9 cellular contexts compared by ENCODE assay signal in genomic region chr2:240831594-240832204, GRCh38. TPM values are rescaled to one million over a fixed set of nuclear protein-coding genes. Genes with fewer than 3 reads are reported as not detected.
DNase-seq lines count a peak whose midpoint lies in the region; FAIRE-seq and TF ChIP-seq lines count a peak whose summit lies in the region.
"Had no signal": no experiment of that assay in that cellular context is flagged by ENCODE, and none has a peak within 500 bp of the region (broad histone marks: within the 10 kb centered on the region; RNA-seq: fewer than 3 reads in every experiment).

No MANE protein-coding gene starts in this region.

- H3K4me3 Mint-ChIP-seq in HFFc6 = no peak overlapping the region

- intact Hi-C loops in endothelial cell of umbilical vein (cut with micrococcal nuclease) = loop anchor here (1.0 to 5.0 kb wide), 3 partner anchors 7 to 394 kb away; partner anchors contain the start of genes DUSP28 and GPC1

- no peak for TF ChIP-seq POLR2A in endothelial cell of umbilical vein (IDR thresholded peaks at IDR 0.05; ENCODE audit: low read depth, low read length)

- no peaks in the 10 kb centered on the region for H3K4me1 Mint-ChIP-seq in HFFc6 (ENCODE audit: low read depth)

- POLR2A ChIA-PET in endothelial cell of umbilical vein (lab: Charles Lee) = no interaction called here

- H3K79me2 ChIP-seq in endothelial cell of umbilical vein (ENCODE audit: control insufficient read depth, insufficient read depth, low read length) (no peaks in the 10 kb centered on the region), osteoblast (ENCODE audit: insufficient read depth, low read length) (no peaks in the 10 kb centered on the region)

- H3K4me3 ChIP-seq in NT2/D1 (ENCODE audit: insufficient read length, low read depth) (peak overlapping the region; percentile 46), endothelial cell of umbilical vein (replicated peaks in 1 of 3; ENCODE audit: insufficient read depth in 1 of 3, low read depth in 1 of 3, low read length in 3 of 3) (no peak overlapping the region), osteoblast (ENCODE audit: insufficient read depth, low read length) (peak overlapping the region; percentile 45)

- H2AFZ ChIP-seq in endothelial cell of umbilical vein (ENCODE audit: low read depth, low read length) = peak overlapping the region; percentile 59
- H2AFZ ChIP-seq in osteoblast (ENCODE audit: low read length) = peak overlapping the region; percentile 46

- no peaks in the 10 kb centered on the region for H4K20me1 ChIP-seq in endothelial cell of umbilical vein (replicated peaks; ENCODE audit: control insufficient read depth, extremely low read depth, insufficient read depth, low read length)
- no peaks in the 10 kb centered on the region for H4K20me1 ChIP-seq in osteoblast (ENCODE audit: insufficient read depth, low read length)

- H3K9me3 Mint-ChIP-seq in HFFc6 = no peaks in the 10 kb centered on the region

- H3K36me3 ChIP-seq in NT2/D1 (ENCODE audit: insufficient read depth, insufficient read length, low read length) (no peaks in the 10 kb centered on the region), endothelial cell of umbilical vein (ENCODE audit: control insufficient read depth in 2 of 2, extremely low read depth in 1 of 2, insufficient read depth in 2 of 2, low read length in 2 of 2) (no peaks in the 10 kb centered on the region), osteoblast (ENCODE audit: insufficient read depth, low read length) (no peaks in the 10 kb centered on the region)

- H3K27ac ChIP-seq in endothelial cell of umbilical vein (ENCODE audit: insufficient read depth, low read depth, low read length) (no peak overlapping the region), osteoblast (ENCODE audit: low read depth, low read length) (no peak overlapping the region)

- H3K27me3 ChIP-seq in NT2/D1 (ENCODE audit: insufficient read depth, insufficient read length) (peaks cover 69% of the 10 kb centered on the region), endothelial cell of umbilical vein (ENCODE audit: control insufficient read depth in 2 of 2, insufficient read depth in 2 of 2, low read length in 2 of 2) (peaks cover 11 to 20% of the 10 kb centered on the region in 2 experiments), osteoblast (ENCODE audit: insufficient read depth, low read length) (peaks cover 47% of the 10 kb centered on the region)

- dilution Hi-C loops in endothelial cell of umbilical vein (cut with MboI; ENCODE audit: extremely low pct_ligation_motif_present, low sequenced_read_pairs) = no loop called here

- peak overlapping the region; percentile 63 for H3K9ac ChIP-seq in NT2/D1 (ENCODE audit: insufficient read length, low read depth)
- H3K9ac ChIP-seq in endothelial cell of umbilical vein (replicated peaks; ENCODE audit: extremely low read depth, insufficient read depth, low read length) = no peak overlapping the region

- peak; percentile 20 for DNase-seq in COLO668 (lab: John Stamatoyannopoulos, UW; ENCODE audit: unreplicated experiment)
- no peak for DNase-seq in NT2/D1 (ENCODE audit: low read depth, low spot score)
- no peak for DNase-seq in endothelial cell of umbilical vein (ENCODE audit: low read depth, low spot score)
- DNase-seq in osteoblast (ENCODE audit: insufficient read length, low spot score, missing footprints) = no peak
- DNase-seq in AG08396 (ENCODE audit: low spot score) = no peak
- DNase-seq in AG08395 (ENCODE audit: low spot score) = no peak
- no peak for DNase-seq in GM19239 (ENCODE audit: insufficient read length, low spot score)
- DNase-seq in HFFc6 = no peak

- no peaks in the 10 kb centered on the region for H3K9me1 ChIP-seq in endothelial cell of umbilical vein (replicated peaks; ENCODE audit: control insufficient read depth, extremely low read depth, insufficient read depth, low read length)

- peaks cover 24% of the 10 kb centered on the region for H3K27me3 Mint-ChIP-seq in HFFc6 (ENCODE audit: insufficient read depth)

- H3K4me2 ChIP-seq in endothelial cell of umbilical vein (ENCODE audit: insufficient read depth, low read length) (peak overlapping the region; percentile 58), osteoblast (ENCODE audit: insufficient read depth, low read length) (peak overlapping the region; percentile 58)

- H3K36me3 Mint-ChIP-seq in HFFc6 (ENCODE audit: low read depth) = no peaks in the 10 kb centered on the region

- CTCF ChIA-PET in endothelial cell of umbilical vein (lab: Charles Lee) = no interaction called here

- no peak for TF ChIP-seq CTCF in endothelial cell of umbilical vein (IDR thresholded peaks at IDR 0.05; ENCODE audit: extremely low read depth in 1 of 2, insufficient read depth in 1 of 2, low read depth in 1 of 2, low read length in 2 of 2)
- no peak for TF ChIP-seq CTCF in osteoblast (IDR thresholded peaks at IDR 0.05; ENCODE audit: extremely low read depth, low read depth, low read length)
- TF ChIP-seq CTCF in HFFc6 (IDR thresholded peaks at IDR 0.05) = no peak

- no peak overlapping the region for H3K27ac Mint-ChIP-seq in HFFc6

- FAIRE-seq in endothelial cell of umbilical vein (lab: Jason Lieb, UNC) (no peak), GM19239 (lab: Jason Lieb, UNC) (no peak)
- FAIRE-seq: frontal cortex had no signal

- H3K9me3 ChIP-seq in NT2/D1 (ENCODE audit: insufficient read depth, low read length) (peaks cover 5% of the 10 kb centered on the region; the same call in 1 of the 2 replicates), endothelial cell of umbilical vein (replicated peaks; ENCODE audit: control insufficient read depth, insufficient read depth, low read length) (no peaks in the 10 kb centered on the region), osteoblast (ENCODE audit: low read depth, low read length) (no peaks in the 10 kb centered on the region)

- H3K4me1 ChIP-seq in NT2/D1 (ENCODE audit: insufficient read depth, insufficient read length) = peaks cover 8% of the 10 kb centered on the region
- H3K4me1 ChIP-seq in endothelial cell of umbilical vein (ENCODE audit: control insufficient read depth, extremely low read depth, insufficient read depth, low read length) = peaks cover 5% of the 10 kb centered on the region
- H3K4me1 ChIP-seq in osteoblast (ENCODE audit: insufficient read depth, low read length) = peaks cover 8% of the 10 kb centered on the region

- no TSS peak for BruUV-seq in endothelial cell of umbilical vein (replicated peaks; lab: Mats Ljungman, UMichigan)

TF ChIP-seq in endothelial cell of umbilical vein, 7 proteins besides CTCF, POLR2A, EP300 and RAD21:
- no peak for TF ChIP-seq MYC (IDR thresholded peaks at IDR 0.05; ENCODE audit: low read depth, low read length)
- no peak for TF ChIP-seq POLR2AphosphoS5 (IDR thresholded peaks at IDR 0.05; ENCODE audit: insufficient read depth, low read depth, low read length)
- no peak for TF ChIP-seq FOS (IDR thresholded peaks at IDR 0.05; ENCODE audit: borderline replicate concordance, insufficient read depth, low read length)
TF ChIP-seq in endothelial cell of umbilical vein: peak in this region for 0.

RNA-seq across cellular contexts. Expression of gene KIF1A, which starts 11.7 kb away (rescaled TPM):
- total RNA-seq in endothelial cell of umbilical vein (0.64 TPM in 1 of 2 replicates, not detected in the other), osteoblast (under 0.01 TPM in 1 of 2 replicates, not detected in the other)
- 0.02 and 0.11 TPM in 2 replicates for polyA plus RNA-seq in endothelial cell of umbilical vein
- 0.03 and 0.11 TPM in 2 replicates for polyA plus RNA-seq in endothelial cell of umbilical vein (2011; cell fraction: cytosol; rRNA removed)
- 0.21 and 0.35 TPM in 2 replicates for polyA plus RNA-seq in endothelial cell of umbilical vein (2011; cell fraction: nucleus; rRNA removed)
- polyA plus RNA-seq in endothelial cell of umbilical vein (2012) = 0.08 and 0.22 TPM in 2 replicates
- not detected in 2 replicates for polyA minus RNA-seq in endothelial cell of umbilical vein
- not detected for polyA minus RNA-seq in endothelial cell of umbilical vein (2011; cell fraction: cytosol; rRNA and poly(A)+ RNA removed)
- not detected in 2 replicates for polyA minus RNA-seq in endothelial cell of umbilical vein (2011; cell fraction: nucleus; rRNA and poly(A)+ RNA removed)
- not detected for total RNA-seq in HFFc6 (2021; fragmentation: NEBNext Ultra II Directional; extraction: Animal tissue kit (Norgen Biotek cat#: 25700))

RNA-seq across cellular contexts. Expression of gene AGXT, which starts 36.9 kb away (rescaled TPM):
- total RNA-seq in endothelial cell of umbilical vein = not detected in 2 replicates
- polyA plus RNA-seq in endothelial cell of umbilical vein = not detected in 2 replicates
- polyA plus RNA-seq in endothelial cell of umbilical vein (2011; cell fraction: cytosol; rRNA removed) = not detected in 2 replicates
- not detected in 2 replicates for polyA plus RNA-seq in endothelial cell of umbilical vein (2011; cell fraction: nucleus; rRNA removed)
- polyA plus RNA-seq in endothelial cell of umbilical vein (2012) = not detected in 2 replicates
- polyA minus RNA-seq in endothelial cell of umbilical vein = not detected in 2 replicates
- polyA minus RNA-seq in endothelial cell of umbilical vein (2011; cell fraction: cytosol; rRNA and poly(A)+ RNA removed) = not detected
- polyA minus RNA-seq in endothelial cell of umbilical vein (2011; cell fraction: nucleus; rRNA and poly(A)+ RNA removed) = not detected in 2 replicates
- total RNA-seq in osteoblast = not detected in 2 replicates
- not detected for total RNA-seq in HFFc6 (2021; fragmentation: NEBNext Ultra II Directional; extraction: Animal tissue kit (Norgen Biotek cat#: 25700))
- total RNA-seq: frontal cortex had no signal

Comparison
In these comparisons a context has a peak if more than half of its experiments do, and no peak if none do; other contexts are left out.
1. H3K4me3 ChIP-seq: peak in NT2/D1 (single experiment) and osteoblast (single experiment); none in endothelial cell of umbilical vein (0 of 3).